In the genomic region with DNA sequence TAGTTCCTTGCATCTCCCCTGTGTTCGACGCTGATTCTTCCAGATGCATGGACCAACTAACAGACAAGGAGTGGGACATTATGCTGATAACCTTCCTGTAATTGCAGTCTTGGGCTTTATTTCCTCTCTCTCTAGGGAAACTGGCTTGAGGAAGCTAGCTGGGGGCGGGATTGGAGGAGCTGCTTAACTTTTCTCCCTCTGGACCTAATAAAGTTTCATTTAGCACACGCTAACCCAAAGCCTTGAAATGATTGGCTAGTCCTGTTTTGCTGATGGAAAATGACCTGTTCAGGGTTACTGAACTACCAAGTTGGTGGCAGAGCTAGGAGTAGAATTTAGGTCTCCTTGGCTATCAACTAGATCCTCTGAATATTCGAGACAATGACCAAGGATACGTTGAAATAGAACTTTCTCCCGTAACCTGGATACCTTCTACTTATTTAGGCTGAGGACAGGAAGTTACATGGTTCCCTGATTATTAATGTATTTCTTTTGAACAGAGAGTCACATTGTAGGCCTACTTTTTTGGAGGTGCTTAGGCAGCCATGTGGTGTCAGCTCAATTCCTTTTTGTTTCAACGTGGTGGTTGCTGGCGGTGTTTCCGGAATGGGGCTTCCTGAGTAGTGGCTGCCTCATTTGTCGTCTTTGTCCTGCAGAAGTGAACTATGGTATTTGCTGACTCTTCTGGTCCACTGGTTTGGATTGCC, we compare ENCODE assay signal across 8 cellular contexts. TPM values are rescaled to one million over a fixed set of nuclear protein-coding genes. Genes with fewer than 3 reads are reported as not detected.
DNase-seq lines count a peak whose midpoint lies in the region; FAIRE-seq lines count a peak whose summit lies in the region.

No MANE protein-coding gene starts in this region.

- H3K9me3 ChIP-seq in HAP-1: no peaks in the 10 kb centered on the region
- H3K9me3 ChIP-seq in small intestine (ENCODE audit: control insufficient read depth, low read depth): no peaks in the 10 kb centered on the region

- WGBS in small intestine, 3 donors: 31 to 60% (median 60%) methylated on average over 11 of the region's 11 CpGs

- peaks cover 55% of the 10 kb centered on the region for H3K36me3 Mint-ChIP-seq in T-helper 2 cell treated with Interferon-gamma antibody and Interleukin-4, amounts not matched to agents 5 μg/mL and 100 μg/mL, for 36 hours (ENCODE audit: low read depth)

- peaks cover 9% of the 10 kb centered on the region for H3K9me3 Mint-ChIP-seq in T-helper 2 cell treated with Interferon-gamma antibody and Interleukin-4, amounts not matched to agents 5 μg/mL and 100 μg/mL, for 36 hours

- H3K4me1 ChIP-seq in HAP-1: peaks cover 37% of the 10 kb centered on the region
- H3K4me1 ChIP-seq in small intestine (ENCODE audit: control insufficient read depth in 2 of 2, insufficient read depth in 1 of 2, low read depth in 1 of 2, low read length in 1 of 2): no peaks in the 10 kb centered on the region

- H3K27me3 ChIP-seq in HAP-1 (ENCODE audit: low read depth) (no peaks in the 10 kb centered on the region), small intestine (ENCODE audit: control insufficient read depth in 2 of 2, insufficient read depth in 2 of 2, low read length in 2 of 2) (no peaks in the 10 kb centered on the region)

- H3K4me3 ChIP-seq in HAP-1 (peak overlapping the region; percentile 93), small intestine (ENCODE audit: low read depth in 1 of 2, low read length in 2 of 2) (peak overlapping the region; percentile 15 to 65)

- H3K27ac ChIP-seq in epithelial cell of prostate: peak overlapping the region; percentile 85
- peak overlapping the region in 1 of 2 donors; percentile 98 for H3K27ac ChIP-seq in small intestine (ENCODE audit: low read depth in 1 of 2, low read length in 1 of 2)

- in situ Hi-C loops in HAP-1 (cut with MboI; ENCODE audit: low sequenced_read_pairs): loop anchor here (10.0 kb wide), 1 partner anchor 201 kb away; no protein-coding TSS in a partner anchor

- no peaks in the 10 kb centered on the region for H3K27me3 Mint-ChIP-seq in T-helper 2 cell treated with Interferon-gamma antibody and Interleukin-4, amounts not matched to agents 5 μg/mL and 100 μg/mL, for 36 hours (ENCODE audit: low read depth)

- DNase-seq in HAP-1 (ENCODE audit: low spot score in 2 of 2) (peak; percentile 19 to 26), epithelial cell of prostate (ENCODE audit: low read depth, low spot score) (no peak), small intestine (no peak), NCI-H748 (lab: John Stamatoyannopoulos, UW; ENCODE audit: unreplicated experiment) (no peak), NCI-H774 (lab: John Stamatoyannopoulos, UW) (no peak), GM03348 (ENCODE audit: low spot score) (no peak), HT-29 (ENCODE audit: low spot score) (no peak)
- DNase-seq in T-helper 2 cell treated with Interferon-gamma antibody and Interleukin-4, amounts not matched to agents 5 μg/mL and 100 μg/mL, for 36 hours (ENCODE audit: low spot score): no peak

- H3K4me3 Mint-ChIP-seq in T-helper 2 cell treated with Interferon-gamma antibody and Interleukin-4, amounts not matched to agents 5 μg/mL and 100 μg/mL, for 36 hours: peak overlapping the region; percentile 98

- FAIRE-seq in small intestine (lab: Jason Lieb, UNC): no peak

- peaks cover 44% of the 10 kb centered on the region for H3K4me1 Mint-ChIP-seq in T-helper 2 cell treated with Interferon-gamma antibody and Interleukin-4, amounts not matched to agents 5 μg/mL and 100 μg/mL, for 36 hours (ENCODE audit: low read depth)

- peak overlapping the region; percentile 92 for H3K27ac Mint-ChIP-seq in T-helper 2 cell treated with Interferon-gamma antibody and Interleukin-4, amounts not matched to agents 5 μg/mL and 100 μg/mL, for 36 hours

- peaks cover 47% of the 10 kb centered on the region for H3K36me3 ChIP-seq in HAP-1 (replicated peaks)
- no peaks in the 10 kb centered on the region for H3K36me3 ChIP-seq in small intestine (ENCODE audit: control insufficient read depth in 2 of 2, insufficient read depth in 2 of 2, low read length in 2 of 2)

RNA-seq across cellular contexts. Expression of a gene that starts 2.0 kb away (rescaled TPM):
- 100 to 1,000 TPM; 185 to 227 (median 188) TPM for polyA plus RNA-seq in small intestine
- 241 and 250 TPM in 2 replicates for total RNA-seq in HT-29 (2014; rRNA removed; shearing (Covaris generic))

RNA-seq across cellular contexts. Expression of a gene that starts 33.4 kb away (rescaled TPM):
- 1 to 10 TPM; 1.6 to 8.0 (median 5.4) TPM for polyA plus RNA-seq in small intestine
- 6.1 and 9.5 TPM in 2 replicates for total RNA-seq in HT-29 (2014; rRNA removed; shearing (Covaris generic))

Comparison
In these comparisons a context has a peak if more than half of its experiments do, and no peak if none do; other contexts are left out.
1. DNase-seq: peak in HAP-1 (2 of 2); none in T-helper 2 cell treated with Interferon-gamma antibody and Interleukin-4, amounts not matched to agents 5 μg/mL and 100 μg/mL, for 36 hours (single experiment), epithelial cell of prostate (single experiment), small intestine (single experiment), NCI-H748 (single experiment), NCI-H774 (single experiment), GM03348 (single experiment) and HT-29 (single experiment).